Comparison of ENCODE assay signal across 1 cellular context in genomic region chr7:35526645-35527044, GRCh38.
A peak's percentile ranks its signal among the peaks of the same experiment; 100 is the strongest.
TF ChIP-seq lines count a peak whose summit lies in the region.

No MANE protein-coding gene starts in this region.

TF ChIP-seq in K562, 482 proteins besides CTCF, POLR2A, EP300 and RAD21 (continued from another document and continues in another):
- no peak for TF ChIP-seq ZNF407 (IDR thresholded peaks at IDR 0.05; ENCODE audit: low read depth)
- TF ChIP-seq GABPB1 (CRISPR knock-in tag; IDR thresholded peaks at IDR 0.05) = no peak
- TF ChIP-seq CEBPG (CRISPR knock-in tag; IDR thresholded peaks at IDR 0.05) = peak; percentile 81
- peak; percentile 93 to 98 for TF ChIP-seq CEBPG (tag; conservative IDR thresholded peaks at IDR 0.05 in 1 of 2, IDR thresholded peaks at IDR 0.05 in 1 of 2)
- TF ChIP-seq PTRF (tag; IDR thresholded peaks at IDR 0.05) = no peak
- peak; percentile 65 for TF ChIP-seq CEBPB (tag; IDR thresholded peaks at IDR 0.05)
- TF ChIP-seq TRIM24 (IDR thresholded peaks at IDR 0.05) = peak; percentile 86 to 89; a peak in 2 of 4 replicates
- TF ChIP-seq LCOR (CRISPR knock-in tag; IDR thresholded peaks at IDR 0.05) = no peak
- TF ChIP-seq ATF3 (IDR thresholded peaks at IDR 0.05) = peak; percentile 27; the same call in 1 of the 2 replicates
- TF ChIP-seq ATF3 (CRISPR knock-in tag; conservative IDR thresholded peaks at IDR 0.05) = no peak
- no peak for TF ChIP-seq RAD51 (IDR thresholded peaks at IDR 0.05; ENCODE audit: borderline replicate concordance, low read depth)
- TF ChIP-seq ZNF175 (CRISPR knock-in tag; IDR thresholded peaks at IDR 0.05; ENCODE audit: low read depth) = 0 out of 2 replicates have a peak, but pooled peaks have one; percentile 15
- TF ChIP-seq ZBTB11 (CRISPR knock-in tag; IDR thresholded peaks at IDR 0.05) = no peak
- TF ChIP-seq ZNF589 (CRISPR knock-in tag; IDR thresholded peaks at IDR 0.05; ENCODE audit: low read depth) = 0 out of 2 replicates have a peak, but pooled peaks have one; percentile 43
- no peak for TF ChIP-seq FOXM1 (IDR thresholded peaks at IDR 0.05; ENCODE audit: low read depth)
- TF ChIP-seq FOXM1 (CRISPR knock-in tag; IDR thresholded peaks at IDR 0.05; ENCODE audit: low read depth) = no peak
- no peak for TF ChIP-seq ZBTB26 (CRISPR knock-in tag; IDR thresholded peaks at IDR 0.05)
- peak; percentile 64 for TF ChIP-seq L3MBTL2 (IDR thresholded peaks at IDR 0.05)
- no peak for TF ChIP-seq MXI1 (IDR thresholded peaks at IDR 0.05; ENCODE audit: low read depth, low read length)
- no peak for TF ChIP-seq ZKSCAN3 (CRISPR knock-in tag; IDR thresholded peaks at IDR 0.05)
- TF ChIP-seq NUFIP1 (IDR thresholded peaks at IDR 0.05; ENCODE audit: partially characterized antibody) = no peak
- TF ChIP-seq ATF7 (IDR thresholded peaks at IDR 0.05) = no peak
- TF ChIP-seq ETV5 (CRISPR knock-in tag; IDR thresholded peaks at IDR 0.05; ENCODE audit: low read depth) = no peak
- TF ChIP-seq ZNF324 (CRISPR knock-in tag; IDR thresholded peaks at IDR 0.05) = no peak
- TF ChIP-seq CBX3 (IDR thresholded peaks at IDR 0.05; ENCODE audit: borderline replicate concordance in 1 of 2, low read length in 2 of 2) = no peak
- TF ChIP-seq ATF4 (CRISPR knock-in tag; IDR thresholded peaks at IDR 0.05) = peak; percentile 90
- TF ChIP-seq THRAP3 (IDR thresholded peaks at IDR 0.05; ENCODE audit: borderline replicate concordance) = no peak
- TF ChIP-seq SP2 (IDR thresholded peaks at IDR 0.05; ENCODE audit: extremely low read depth, low read depth, low read length, poor library complexity, severe bottlenecking) = no peak
- no peak for TF ChIP-seq ZNF76 (CRISPR knock-in tag; IDR thresholded peaks at IDR 0.05; ENCODE audit: borderline replicate concordance)
- no peak for TF ChIP-seq HCFC1 (IDR thresholded peaks at IDR 0.05; ENCODE audit: low read depth, low read length)
- TF ChIP-seq SRSF3 (IDR thresholded peaks at IDR 0.05; ENCODE audit: insufficient read depth, low read length) = no peak
- no peak for TF ChIP-seq ZNF445 (CRISPR knock-in tag; IDR thresholded peaks at IDR 0.05; ENCODE audit: low read depth)
- no peak for TF ChIP-seq POLR3G (IDR thresholded peaks at IDR 0.05; ENCODE audit: extremely low read depth, insufficient read length, insufficient replicate concordance)
- no peak for TF ChIP-seq RCOR1 (IDR thresholded peaks at IDR 0.05; ENCODE audit: borderline replicate concordance in 1 of 2, low read depth in 2 of 2, low read length in 2 of 2)
- TF ChIP-seq PRDM10 (IDR thresholded peaks at IDR 0.05; ENCODE audit: partially characterized antibody) = no peak
